ENCODE assay signal across 1 cellular context in the genomic region with DNA sequence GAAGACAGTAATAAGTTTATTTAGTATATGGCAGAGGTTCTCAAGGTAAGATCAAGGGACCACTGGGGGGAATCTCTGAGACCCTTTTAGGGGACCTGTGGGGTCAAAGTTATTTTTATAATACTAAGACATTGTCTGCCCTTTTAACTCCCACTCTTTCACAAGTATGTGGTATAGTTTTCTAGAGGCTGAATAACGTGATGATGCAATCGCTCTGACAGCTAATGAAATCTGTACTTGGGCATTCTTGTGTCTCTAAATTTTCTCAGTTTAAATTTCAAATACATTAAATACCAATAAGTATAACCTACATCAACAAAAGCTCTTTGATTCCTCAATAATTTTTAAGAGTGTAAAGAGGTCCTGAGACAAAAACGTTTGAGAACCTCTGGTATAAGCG.
A peak's percentile ranks its signal among the peaks of the same experiment; 100 is the strongest.
TF ChIP-seq lines count a peak whose summit lies in the region.

No MANE protein-coding gene starts in this region.

TF ChIP-seq in HepG2, 621 proteins besides CTCF, POLR2A, EP300 and RAD21 (continued from another document):
- TF ChIP-seq, protein P1, sequence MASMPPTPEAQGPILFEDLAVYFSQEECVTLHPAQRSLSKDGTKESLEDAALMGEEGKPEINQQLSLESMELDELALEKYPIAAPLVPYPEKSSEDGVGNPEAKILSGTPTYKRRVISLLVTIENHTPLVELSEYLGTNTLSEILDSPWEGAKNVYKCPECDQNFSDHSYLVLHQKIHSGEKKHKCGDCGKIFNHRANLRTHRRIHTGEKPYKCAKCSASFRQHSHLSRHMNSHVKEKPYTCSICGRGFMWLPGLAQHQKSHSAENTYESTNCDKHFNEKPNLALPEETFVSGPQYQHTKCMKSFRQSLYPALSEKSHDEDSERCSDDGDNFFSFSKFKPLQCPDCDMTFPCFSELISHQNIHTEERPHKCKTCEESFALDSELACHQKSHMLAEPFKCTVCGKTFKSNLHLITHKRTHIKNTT (CRISPR knock-in tag; IDR thresholded peaks at IDR 0.05) = no peak
- no peak for TF ChIP-seq NAIF1 (CRISPR knock-in tag; IDR thresholded peaks at IDR 0.05; ENCODE audit: borderline replicate concordance)
- TF ChIP-seq, protein P2, sequence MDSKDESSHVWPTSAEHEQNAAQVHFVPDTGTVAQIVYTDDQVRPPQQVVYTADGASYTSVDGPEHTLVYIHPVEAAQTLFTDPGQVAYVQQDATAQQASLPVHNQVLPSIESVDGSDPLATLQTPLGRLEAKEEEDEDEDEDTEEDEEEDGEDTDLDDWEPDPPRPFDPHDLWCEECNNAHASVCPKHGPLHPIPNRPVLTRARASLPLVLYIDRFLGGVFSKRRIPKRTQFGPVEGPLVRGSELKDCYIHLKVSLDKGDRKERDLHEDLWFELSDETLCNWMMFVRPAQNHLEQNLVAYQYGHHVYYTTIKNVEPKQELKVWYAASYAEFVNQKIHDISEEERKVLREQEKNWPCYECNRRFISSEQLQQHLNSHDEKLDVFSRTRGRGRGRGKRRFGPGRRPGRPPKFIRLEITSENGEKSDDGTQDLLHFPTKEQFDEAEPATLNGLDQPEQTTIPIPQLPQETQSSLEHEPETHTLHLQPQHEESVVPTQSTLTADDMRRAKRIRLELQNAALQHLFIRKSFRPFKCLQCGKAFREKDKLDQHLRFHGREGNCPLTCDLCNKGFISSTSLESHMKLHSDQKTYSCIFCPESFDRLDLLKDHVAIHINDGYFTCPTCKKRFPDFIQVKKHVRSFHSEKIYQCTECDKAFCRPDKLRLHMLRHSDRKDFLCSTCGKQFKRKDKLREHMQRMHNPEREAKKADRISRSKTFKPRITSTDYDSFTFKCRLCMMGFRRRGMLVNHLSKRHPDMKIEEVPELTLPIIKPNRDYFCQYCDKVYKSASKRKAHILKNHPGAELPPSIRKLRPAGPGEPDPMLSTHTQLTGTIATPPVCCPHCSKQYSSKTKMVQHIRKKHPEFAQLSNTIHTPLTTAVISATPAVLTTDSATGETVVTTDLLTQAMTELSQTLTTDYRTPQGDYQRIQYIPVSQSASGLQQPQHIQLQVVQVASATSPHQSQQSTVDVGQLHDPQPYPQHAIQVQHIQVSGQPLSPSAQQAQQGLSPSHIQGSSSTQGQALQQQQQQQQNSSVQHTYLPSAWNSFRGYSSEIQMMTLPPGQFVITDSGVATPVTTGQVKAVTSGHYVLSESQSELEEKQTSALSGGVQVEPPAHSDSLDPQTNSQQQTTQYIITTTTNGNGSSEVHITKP (CRISPR knock-in tag; IDR thresholded peaks at IDR 0.05; ENCODE audit: low read depth) = no peak
- no peak for TF ChIP-seq ZFAT (CRISPR knock-in tag; conservative IDR thresholded peaks at IDR 0.05)
- TF ChIP-seq, protein P3, sequence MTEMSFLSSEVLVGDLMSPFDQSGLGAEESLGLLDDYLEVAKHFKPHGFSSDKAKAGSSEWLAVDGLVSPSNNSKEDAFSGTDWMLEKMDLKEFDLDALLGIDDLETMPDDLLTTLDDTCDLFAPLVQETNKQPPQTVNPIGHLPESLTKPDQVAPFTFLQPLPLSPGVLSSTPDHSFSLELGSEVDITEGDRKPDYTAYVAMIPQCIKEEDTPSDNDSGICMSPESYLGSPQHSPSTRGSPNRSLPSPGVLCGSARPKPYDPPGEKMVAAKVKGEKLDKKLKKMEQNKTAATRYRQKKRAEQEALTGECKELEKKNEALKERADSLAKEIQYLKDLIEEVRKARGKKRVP (CRISPR knock-in tag; IDR thresholded peaks at IDR 0.05) = peak in 1 of 2 experiments; percentile 46; a peak in 2 of 4 replicates
- TF ChIP-seq, protein P4, sequence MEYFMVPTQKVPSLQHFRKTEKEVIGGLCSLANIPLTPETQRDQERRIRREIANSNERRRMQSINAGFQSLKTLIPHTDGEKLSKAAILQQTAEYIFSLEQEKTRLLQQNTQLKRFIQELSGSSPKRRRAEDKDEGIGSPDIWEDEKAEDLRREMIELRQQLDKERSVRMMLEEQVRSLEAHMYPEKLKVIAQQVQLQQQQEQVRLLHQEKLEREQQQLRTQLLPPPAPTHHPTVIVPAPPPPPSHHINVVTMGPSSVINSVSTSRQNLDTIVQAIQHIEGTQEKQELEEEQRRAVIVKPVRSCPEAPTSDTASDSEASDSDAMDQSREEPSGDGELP (IDR thresholded peaks at IDR 0.05; ENCODE audit: borderline replicate concordance, low read depth) = no peak
- no peak for TF ChIP-seq ZMYM3 (CRISPR knock-in tag; IDR thresholded peaks at IDR 0.05)
- peak; percentile 48; the same call in 1 of the 2 replicates for TF ChIP-seq ATF7 (IDR thresholded peaks at IDR 0.05)
- no peak for TF ChIP-seq ATF7 (CRISPR knock-in tag; IDR thresholded peaks at IDR 0.05)
- no peak for TF ChIP-seq U2AF2 (IDR thresholded peaks at IDR 0.05; ENCODE audit: low read depth, low read length)
- no peak for TF ChIP-seq SNAPC2 (CRISPR knock-in tag; IDR thresholded peaks at IDR 0.05)
- no peak for TF ChIP-seq POLR2G (IDR thresholded peaks at IDR 0.05; ENCODE audit: low read depth, low read length)
- TF ChIP-seq AGO1 (IDR thresholded peaks at IDR 0.05; ENCODE audit: low read depth, low read length, poor library complexity, severe bottlenecking) = no peak
- TF ChIP-seq, protein P5, sequence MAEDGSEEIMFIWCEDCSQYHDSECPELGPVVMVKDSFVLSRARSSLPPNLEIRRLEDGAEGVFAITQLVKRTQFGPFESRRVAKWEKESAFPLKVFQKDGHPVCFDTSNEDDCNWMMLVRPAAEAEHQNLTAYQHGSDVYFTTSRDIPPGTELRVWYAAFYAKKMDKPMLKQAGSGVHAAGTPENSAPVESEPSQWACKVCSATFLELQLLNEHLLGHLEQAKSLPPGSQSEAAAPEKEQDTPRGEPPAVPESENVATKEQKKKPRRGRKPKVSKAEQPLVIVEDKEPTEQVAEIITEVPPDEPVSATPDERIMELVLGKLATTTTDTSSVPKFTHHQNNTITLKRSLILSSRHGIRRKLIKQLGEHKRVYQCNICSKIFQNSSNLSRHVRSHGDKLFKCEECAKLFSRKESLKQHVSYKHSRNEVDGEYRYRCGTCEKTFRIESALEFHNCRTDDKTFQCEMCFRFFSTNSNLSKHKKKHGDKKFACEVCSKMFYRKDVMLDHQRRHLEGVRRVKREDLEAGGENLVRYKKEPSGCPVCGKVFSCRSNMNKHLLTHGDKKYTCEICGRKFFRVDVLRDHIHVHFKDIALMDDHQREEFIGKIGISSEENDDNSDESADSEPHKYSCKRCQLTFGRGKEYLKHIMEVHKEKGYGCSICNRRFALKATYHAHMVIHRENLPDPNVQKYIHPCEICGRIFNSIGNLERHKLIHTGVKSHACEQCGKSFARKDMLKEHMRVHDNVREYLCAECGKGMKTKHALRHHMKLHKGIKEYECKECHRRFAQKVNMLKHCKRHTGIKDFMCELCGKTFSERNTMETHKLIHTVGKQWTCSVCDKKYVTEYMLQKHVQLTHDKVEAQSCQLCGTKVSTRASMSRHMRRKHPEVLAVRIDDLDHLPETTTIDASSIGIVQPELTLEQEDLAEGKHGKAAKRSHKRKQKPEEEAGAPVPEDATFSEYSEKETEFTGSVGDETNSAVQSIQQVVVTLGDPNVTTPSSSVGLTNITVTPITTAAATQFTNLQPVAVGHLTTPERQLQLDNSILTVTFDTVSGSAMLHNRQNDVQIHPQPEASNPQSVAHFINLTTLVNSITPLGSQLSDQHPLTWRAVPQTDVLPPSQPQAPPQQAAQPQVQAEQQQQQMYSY (CRISPR knock-in tag; IDR thresholded peaks at IDR 0.05) = no peak
- no peak for TF ChIP-seq SATB2 (CRISPR knock-in tag; IDR thresholded peaks at IDR 0.05)
- TF ChIP-seq PAF1 (CRISPR knock-in tag; IDR thresholded peaks at IDR 0.05) = no peak
- TF ChIP-seq ARNTL (CRISPR knock-in tag; IDR thresholded peaks at IDR 0.05) = no peak
- TF ChIP-seq, protein P6, sequence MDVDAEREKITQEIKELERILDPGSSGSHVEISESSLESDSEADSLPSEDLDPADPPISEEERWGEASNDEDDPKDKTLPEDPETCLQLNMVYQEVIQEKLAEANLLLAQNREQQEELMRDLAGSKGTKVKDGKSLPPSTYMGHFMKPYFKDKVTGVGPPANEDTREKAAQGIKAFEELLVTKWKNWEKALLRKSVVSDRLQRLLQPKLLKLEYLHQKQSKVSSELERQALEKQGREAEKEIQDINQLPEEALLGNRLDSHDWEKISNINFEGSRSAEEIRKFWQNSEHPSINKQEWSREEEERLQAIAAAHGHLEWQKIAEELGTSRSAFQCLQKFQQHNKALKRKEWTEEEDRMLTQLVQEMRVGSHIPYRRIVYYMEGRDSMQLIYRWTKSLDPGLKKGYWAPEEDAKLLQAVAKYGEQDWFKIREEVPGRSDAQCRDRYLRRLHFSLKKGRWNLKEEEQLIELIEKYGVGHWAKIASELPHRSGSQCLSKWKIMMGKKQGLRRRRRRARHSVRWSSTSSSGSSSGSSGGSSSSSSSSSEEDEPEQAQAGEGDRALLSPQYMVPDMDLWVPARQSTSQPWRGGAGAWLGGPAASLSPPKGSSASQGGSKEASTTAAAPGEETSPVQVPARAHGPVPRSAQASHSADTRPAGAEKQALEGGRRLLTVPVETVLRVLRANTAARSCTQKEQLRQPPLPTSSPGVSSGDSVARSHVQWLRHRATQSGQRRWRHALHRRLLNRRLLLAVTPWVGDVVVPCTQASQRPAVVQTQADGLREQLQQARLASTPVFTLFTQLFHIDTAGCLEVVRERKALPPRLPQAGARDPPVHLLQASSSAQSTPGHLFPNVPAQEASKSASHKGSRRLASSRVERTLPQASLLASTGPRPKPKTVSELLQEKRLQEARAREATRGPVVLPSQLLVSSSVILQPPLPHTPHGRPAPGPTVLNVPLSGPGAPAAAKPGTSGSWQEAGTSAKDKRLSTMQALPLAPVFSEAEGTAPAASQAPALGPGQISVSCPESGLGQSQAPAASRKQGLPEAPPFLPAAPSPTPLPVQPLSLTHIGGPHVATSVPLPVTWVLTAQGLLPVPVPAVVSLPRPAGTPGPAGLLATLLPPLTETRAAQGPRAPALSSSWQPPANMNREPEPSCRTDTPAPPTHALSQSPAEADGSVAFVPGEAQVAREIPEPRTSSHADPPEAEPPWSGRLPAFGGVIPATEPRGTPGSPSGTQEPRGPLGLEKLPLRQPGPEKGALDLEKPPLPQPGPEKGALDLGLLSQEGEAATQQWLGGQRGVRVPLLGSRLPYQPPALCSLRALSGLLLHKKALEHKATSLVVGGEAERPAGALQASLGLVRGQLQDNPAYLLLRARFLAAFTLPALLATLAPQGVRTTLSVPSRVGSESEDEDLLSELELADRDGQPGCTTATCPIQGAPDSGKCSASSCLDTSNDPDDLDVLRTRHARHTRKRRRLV (CRISPR knock-in tag; IDR thresholded peaks at IDR 0.05) = no peak
- TF ChIP-seq GFI1 (CRISPR knock-in tag; IDR thresholded peaks at IDR 0.05; ENCODE audit: borderline replicate concordance) = no peak
- no peak for TF ChIP-seq TBX2 (CRISPR knock-in tag; IDR thresholded peaks at IDR 0.05; ENCODE audit: borderline replicate concordance)
- no peak for TF ChIP-seq RORA (CRISPR knock-in tag; IDR thresholded peaks at IDR 0.05)
- peak; percentile 92 for TF ChIP-seq CEBPB (IDR thresholded peaks at IDR 0.05; ENCODE audit: borderline replicate concordance, low read depth, low read length)
